8 cellular contexts compared by ENCODE assay signal in genomic region chr12:64673490-64674169, GRCh38.
DNase-seq lines count a peak whose midpoint lies in the region; ATAC-seq and TF ChIP-seq lines count a peak whose summit lies in the region.

No MANE protein-coding gene starts in this region.

- H3K4me3 ChIP-seq in PC-9: no peak overlapping the region
- no peak overlapping the region for H3K4me3 ChIP-seq in gastroesophageal sphincter
- H3K4me3 ChIP-seq in suprapubic skin: no peak overlapping the region

- no peaks in the 10 kb centered on the region for H3K9me3 Mint-ChIP-seq in activated CD4-positive, alpha-beta T cell treated with anti-CD3 and anti-CD28 coated beads for 36 hours (ENCODE audit: low read depth)

- no peak for DNase-seq in activated CD4-positive, alpha-beta T cell treated with anti-CD3 and anti-CD28 coated beads for 36 hours
- no peak for DNase-seq in activated CD4-positive, alpha-beta T cell treated with anti-CD3 and anti-CD28 coated beads, Interleukin-2, amount 50 U/mL, for 1 hour
- DNase-seq in PC-9 (no peak), suprapubic skin (ENCODE audit: low spot score in 2 of 2) (no peak), RKO (ENCODE audit: low spot score) (no peak)

- 30 to 53% methylated on average over 7 to 9 of the region's 9 CpGs for WGBS in gastroesophageal sphincter (ENCODE audit: low coverage in 1 of 2), 2 donors
- 81% methylated on average over 9 of the region's 9 CpGs for WGBS in suprapubic skin

- no peak for ATAC-seq in activated CD4-positive, alpha-beta T cell treated with anti-CD3 and anti-CD28 coated beads for 36 hours
- no peak for ATAC-seq in gastroesophageal sphincter
- no peak for ATAC-seq in HG03135 (IDR thresholded peaks at IDR 0.05; ENCODE audit: unreplicated experiment)
- no peak for ATAC-seq in GM19351 (IDR thresholded peaks at IDR 0.05; ENCODE audit: unreplicated experiment)

- TF ChIP-seq POLR2A in gastroesophageal sphincter (IDR thresholded peaks at IDR 0.05) (no peak), suprapubic skin (IDR thresholded peaks at IDR 0.05) (no peak)

- no TSS peak for BruUV-seq in PC-9 (replicated peaks; lab: Mats Ljungman, UMichigan)

- TF ChIP-seq CTCF in PC-9 (conservative IDR thresholded peaks at IDR 0.05): no peak
- no peak for TF ChIP-seq CTCF in gastroesophageal sphincter (IDR thresholded peaks at IDR 0.05)
- TF ChIP-seq CTCF in suprapubic skin (IDR thresholded peaks at IDR 0.05): no peak

- peaks cover 91% of the 10 kb centered on the region for H3K79me2 ChIP-seq in PC-9 (ENCODE audit: low read depth)

- CTCF ChIA-PET in activated CD4-positive, alpha-beta T cell treated with anti-CD3 and anti-CD28 coated beads for 36 hours (lab: Charles Lee): interaction anchor here (0.8 kb wide), 1 partner anchor 63 kb away, joined by 3 read pairs; the partner anchor contains the start of gene RASSF3
- CTCF ChIA-PET in PC-9 (lab: Charles Lee): no interaction called here

- intact Hi-C loops in activated CD4-positive, alpha-beta T cell treated with anti-CD3 and anti-CD28 coated beads for 36 hours (cut with DNase I, micrococcal nuclease): loop anchor here in 1 of 2 experiments (10.0 kb wide), 1 partner anchor 1631 kb away; the partner anchor contains the start of gene HELB
- intact Hi-C loops in PC-9 (cut with micrococcal nuclease; ENCODE audit: unreplicated experiment): loop anchor here (10.0 kb wide), 1 partner anchor 759 kb away; no protein-coding TSS in a partner anchor

- H3K36me3 Mint-ChIP-seq in activated CD4-positive, alpha-beta T cell treated with anti-CD3 and anti-CD28 coated beads for 36 hours (ENCODE audit: low read depth): peaks cover 2% of the 10 kb centered on the region

- peaks cover 91% of the 10 kb centered on the region for H3K4me1 Mint-ChIP-seq in activated CD4-positive, alpha-beta T cell treated with anti-CD3 and anti-CD28 coated beads for 36 hours

- H3K36me3 ChIP-seq in PC-9 (ENCODE audit: low read depth): no peaks in the 10 kb centered on the region
- H3K36me3 ChIP-seq in gastroesophageal sphincter: no peaks in the 10 kb centered on the region
- no peaks in the 10 kb centered on the region for H3K36me3 ChIP-seq in suprapubic skin

- TF ChIP-seq EP300 in gastroesophageal sphincter (IDR thresholded peaks at IDR 0.05): no peak
- no peak for TF ChIP-seq EP300 in suprapubic skin (IDR thresholded peaks at IDR 0.05)

- H3K27ac ChIP-seq in PC-9: peak overlapping the region; percentile 87
- H3K27ac ChIP-seq in gastroesophageal sphincter: peak overlapping the region; percentile 84 to 87 (median 84)
- peak overlapping the region; percentile 23 for H3K27ac ChIP-seq in suprapubic skin

- no peaks in the 10 kb centered on the region for H3K27me3 ChIP-seq in PC-9 (ENCODE audit: insufficient read depth, low read depth)
- H3K27me3 ChIP-seq in gastroesophageal sphincter: no peaks in the 10 kb centered on the region
- no peaks in the 10 kb centered on the region for H3K27me3 ChIP-seq in suprapubic skin

- H3K9me3 ChIP-seq in PC-9 (ENCODE audit: insufficient read depth, low read depth) (no peaks in the 10 kb centered on the region), gastroesophageal sphincter (no peaks in the 10 kb centered on the region), suprapubic skin (no peaks in the 10 kb centered on the region)

- H4K20me1 ChIP-seq in PC-9 (ENCODE audit: insufficient read depth): no peaks in the 10 kb centered on the region

- H3F3A ChIP-seq in PC-9 (ENCODE audit: insufficient read depth, low read depth): peaks cover 71% of the 10 kb centered on the region

- POLR2A ChIA-PET in activated CD4-positive, alpha-beta T cell treated with anti-CD3 and anti-CD28 coated beads for 36 hours (lab: Charles Lee): interaction anchor here (0.5 to 0.6 kb wide), 2 partner anchors 12 to 52 kb away, joined by 3 to 7 read pairs; no protein-coding TSS in a partner anchor
- POLR2A ChIA-PET in PC-9 (lab: Charles Lee; ENCODE audit: unreplicated experiment): no interaction called here

- peak overlapping the region; percentile 92 for H3K27ac Mint-ChIP-seq in activated CD4-positive, alpha-beta T cell treated with anti-CD3 and anti-CD28 coated beads for 36 hours

- no peaks in the 10 kb centered on the region for H3K9me2 ChIP-seq in PC-9 (ENCODE audit: insufficient read depth)

- H3K4me2 ChIP-seq in PC-9: peak overlapping the region; percentile 33

- H2AFZ ChIP-seq in PC-9: no peak overlapping the region

- peak overlapping the region; percentile 37 for H3K4me3 Mint-ChIP-seq in activated CD4-positive, alpha-beta T cell treated with anti-CD3 and anti-CD28 coated beads for 36 hours

- peaks cover 83% of the 10 kb centered on the region for H3K4me1 ChIP-seq in PC-9 (replicated peaks; ENCODE audit: insufficient read depth)
- H3K4me1 ChIP-seq in gastroesophageal sphincter: peaks cover 20 to 99% (median 77%) of the 10 kb centered on the region in 3 donors
- H3K4me1 ChIP-seq in suprapubic skin: peaks cover 60% of the 10 kb centered on the region

- H3K27me3 Mint-ChIP-seq in activated CD4-positive, alpha-beta T cell treated with anti-CD3 and anti-CD28 coated beads for 36 hours: no peaks in the 10 kb centered on the region

Comparison
In these comparisons a context has a peak if more than half of its experiments do, and no peak if none do; other contexts are left out.
1. H3K27ac ChIP-seq: peak in every context shown above with its lines; median percentile 87 in PC-9; 84 in gastroesophageal sphincter; 23 in suprapubic skin.